Comparison of ENCODE assay signal across 8 cellular contexts in genomic region chr6:148343028-148343374, GRCh38. TPM values are rescaled to one million over a fixed set of nuclear protein-coding genes. Genes with fewer than 3 reads are reported as not detected.
DNase-seq lines count a peak whose midpoint lies in the region; ATAC-seq and TF ChIP-seq lines count a peak whose summit lies in the region.

No MANE protein-coding gene starts in this region.

- H3K36me3 Mint-ChIP-seq in T-cell (no peaks in the 10 kb centered on the region), glutamatergic neuron (ENCODE audit: unreplicated experiment) (no peaks in the 10 kb centered on the region)

- H3K27me3 Mint-ChIP-seq in T-cell: peaks cover 38 to 52% of the 10 kb centered on the region in 2 donors
- H3K27me3 Mint-ChIP-seq in glutamatergic neuron (ENCODE audit: unreplicated experiment): peaks cover 12% of the 10 kb centered on the region

- H3K4me3 Mint-ChIP-seq in T-cell: peak overlapping the region; percentile 7 to 39 (median 8)
- H3K4me3 Mint-ChIP-seq in glutamatergic neuron (ENCODE audit: unreplicated experiment): peak overlapping the region; percentile 81

- TF ChIP-seq CTCF in glutamatergic neuron (IDR thresholded peaks at IDR 0.05; ENCODE audit: partially characterized antibody, unreplicated experiment): no peak

- POLR2A ChIA-PET in T-cell (lab: Charles Lee): no interaction called here

- H3K27ac Mint-ChIP-seq in T-cell (no peak overlapping the region), glutamatergic neuron (ENCODE audit: unreplicated experiment) (no peak overlapping the region)

- ATAC-seq in GM21786 (IDR thresholded peaks at IDR 0.05; ENCODE audit: unreplicated experiment) (peak; percentile 12), T-cell (replicated peaks in 1 of 4) (no peak), sciatic nerve (peak; percentile 4), esophagus mucosa (no peak), HG02973 (IDR thresholded peaks at IDR 0.05; ENCODE audit: unreplicated experiment) (no peak)

- H3K4me1 Mint-ChIP-seq in T-cell: peaks cover 14 to 18% (median 15%) of the 10 kb centered on the region in 3 donors
- H3K4me1 Mint-ChIP-seq in glutamatergic neuron (ENCODE audit: low read depth, unreplicated experiment): peaks cover 3% of the 10 kb centered on the region

- CTCF ChIA-PET in T-cell (lab: Charles Lee): no interaction called here

- H3K9me3 Mint-ChIP-seq in T-cell (no peaks in the 10 kb centered on the region), glutamatergic neuron (ENCODE audit: unreplicated experiment) (peaks cover 2% of the 10 kb centered on the region)

- DNase-seq in T-cell (no peak), glutamatergic neuron (no peak), sciatic nerve (ENCODE audit: low spot score) (peak; percentile 63), NCI-H2171 (lab: John Stamatoyannopoulos, UW) (no peak), NCI-H2196 (lab: John Stamatoyannopoulos, UW; ENCODE audit: unreplicated experiment) (no peak)

- intact Hi-C loops in sciatic nerve (cut with DNase I): no loop called here

RNA-seq across cellular contexts. Expression of gene SASH1, which starts 0.4 kb away (rescaled TPM):
- 1 to 10 TPM in 2 of 5 donors, under 1 TPM in 3; 0.26 to 5.5 (median 0.95) TPM for total RNA-seq in T-cell
- total RNA-seq in glutamatergic neuron (ENCODE audit: unreplicated experiment): 5.0 TPM
- total RNA-seq in sciatic nerve: 118 TPM
- total RNA-seq in esophagus mucosa: 65.2 TPM

Comparison
In these comparisons a context has a peak if more than half of its experiments do, and no peak if none do; other contexts are left out.
1. ATAC-seq: peak in GM21786 (single experiment) and sciatic nerve (single experiment); none in T-cell (0 of 4), esophagus mucosa (single experiment) and HG02973 (single experiment).
2. RNA of gene SASH1, which starts 0.4 kb away (total RNA-seq): 118 TPM in sciatic nerve (single experiment) and 65.2 TPM in esophagus mucosa (single experiment); 5.0 TPM in glutamatergic neuron (single experiment) and 0.26 to 5.5 TPM in T-cell; every median in the first group is over 10 times any median in the second.